ENCODE assay signal across 8 cellular contexts in genomic region chr7:816751-817671, GRCh38. TPM values are rescaled to one million over a fixed set of nuclear protein-coding genes. Genes with fewer than 3 reads are reported as not detected.
A peak's percentile ranks its signal among the peaks of the same experiment; 100 is the strongest.
DNase-seq lines count a peak whose midpoint lies in the region; ATAC-seq and TF ChIP-seq lines count a peak whose summit lies in the region.

No MANE protein-coding gene starts in this region.

- H3K9me3 Mint-ChIP-seq in CD14-positive monocyte: peaks cover 0 to 5% (median 2%) of the 10 kb centered on the region in 7 donors

- H3K4me3 Mint-ChIP-seq in CD14-positive monocyte: peak overlapping the region; percentile 87 to 95

- peaks cover 26% of the 10 kb centered on the region for H3K4me1 ChIP-seq in HUES6 (ENCODE audit: control insufficient read depth, insufficient read depth, low read length)
- peaks cover 56% of the 10 kb centered on the region for H3K4me1 ChIP-seq in muscle layer of colon (ENCODE audit: insufficient read depth, low read length)
- peaks cover 15 to 41% of the 10 kb centered on the region in 2 donors for H3K4me1 ChIP-seq in thyroid gland

- H3K27me3 ChIP-seq in HUES6 (ENCODE audit: control insufficient read depth, insufficient read depth, low read length) (no peaks in the 10 kb centered on the region), muscle layer of colon (ENCODE audit: control insufficient read depth in 1 of 2, insufficient read depth in 2 of 2, low read length in 2 of 2) (no peaks in the 10 kb centered on the region), thyroid gland (no peaks in the 10 kb centered on the region)

- H3K36me3 Mint-ChIP-seq in CD14-positive monocyte: peaks cover 29 to 31% of the 10 kb centered on the region in 2 donors

- H3K27ac ChIP-seq in HUES6 (ENCODE audit: low read depth, low read length) (no peak overlapping the region), VCaP (peak overlapping the region; percentile 85), muscle layer of colon (ENCODE audit: low read depth, low read length) (peak overlapping the region; percentile 80), thyroid gland (peak overlapping the region in 2 of 3 donors; percentile 65 to 86)

- peaks cover 52% of the 10 kb centered on the region for H3K4me1 Mint-ChIP-seq in CD14-positive monocyte

- H3K27me3 Mint-ChIP-seq in CD14-positive monocyte (ENCODE audit: low read depth in 3 of 3): peaks cover 35 to 58% (median 37%) of the 10 kb centered on the region in 3 donors

- H3K9ac ChIP-seq in HUES6 (ENCODE audit: low read length) (peak overlapping the region; percentile 77), muscle layer of colon (ENCODE audit: low read length) (peak overlapping the region; percentile 82)

- H3K4me3 ChIP-seq in HUES6 (ENCODE audit: low read depth, low read length) (peak overlapping the region; percentile 85), muscle layer of colon (ENCODE audit: low read depth in 1 of 2, low read length in 2 of 2) (peak overlapping the region; percentile 76 to 90), thyroid gland (replicated peaks in 1 of 3) (peak overlapping the region; percentile 49 to 80 (median 59))

- DNase-seq in CD14-positive monocyte (ENCODE audit: low spot score): no peak
- DNase-seq in dermis blood vessel endothelial cell: peak; percentile 52
- peak in 1 of 2 donors; percentile 42 for DNase-seq in thyroid gland
- DNase-seq in D341Med (ENCODE audit: low spot score): no peak

- intact Hi-C loops in CD14-positive monocyte (cut with micrococcal nuclease): loop anchor here (5.0 to 10.0 kb wide), 2 partner anchors 55 to 158 kb away; partner anchors contain the start of gene COX19 (in 1 of the 2)
- intact Hi-C loops in thyroid gland (cut with DNase I): no loop called here

- no peak for TF ChIP-seq CTCF in CD14-positive monocyte (IDR thresholded peaks at IDR 0.05)
- TF ChIP-seq CTCF in VCaP (conservative IDR thresholded peaks at IDR 0.05): no peak
- no peak for TF ChIP-seq CTCF in thyroid gland (IDR thresholded peaks at IDR 0.05)

- H3K27ac Mint-ChIP-seq in CD14-positive monocyte: peak overlapping the region in 5 of 7 donors; percentile 10 to 80 (median 52)

- no peak for TF ChIP-seq POLR2A in thyroid gland (IDR thresholded peaks at IDR 0.05)

- H3K36me3 ChIP-seq in HUES6 (ENCODE audit: control insufficient read depth, insufficient read depth, low read length): no peaks in the 10 kb centered on the region
- no peaks in the 10 kb centered on the region for H3K36me3 ChIP-seq in muscle layer of colon (ENCODE audit: insufficient read depth, low read length)
- no peaks in the 10 kb centered on the region for H3K36me3 ChIP-seq in thyroid gland

- H3K9me3 ChIP-seq in HUES6 (ENCODE audit: control insufficient read depth, insufficient read depth, low read depth, low read length) (no peaks in the 10 kb centered on the region), muscle layer of colon (ENCODE audit: low read length) (no peaks in the 10 kb centered on the region), thyroid gland (no peaks in the 10 kb centered on the region)

- ATAC-seq in GM19463 (IDR thresholded peaks at IDR 0.05; ENCODE audit: unreplicated experiment): peak; percentile 15

- WGBS in thyroid gland, 2 donors: 0 to 1% methylated on average over 42 to 48 of the region's 88 CpGs

RNA-seq across cellular contexts. Expression of gene SUN1, which starts 15.3 kb away (rescaled TPM):
- 10 to 100 TPM; 44.2 to 51.5 TPM for polyA plus RNA-seq in CD14-positive monocyte
- total RNA-seq in dermis blood vessel endothelial cell: 287 and 302 TPM in 2 replicates
- total RNA-seq in thyroid gland: 100 to 1,000 TPM; 146 to 260 (median 186) TPM

RNA-seq across cellular contexts. Expression of gene GET4, which starts 59.3 kb away (rescaled TPM):
- 10 to 100 TPM; 20.1 to 25.5 TPM for polyA plus RNA-seq in CD14-positive monocyte
- total RNA-seq in dermis blood vessel endothelial cell: 35.4 and 45.0 TPM in 2 replicates
- 10 to 100 TPM; 29.2 to 38.7 (median 34.3) TPM for total RNA-seq in thyroid gland
